Comparison of ENCODE assay signal across 15 cellular contexts in genomic region chr7:117505238-117505637, GRCh38. TPM values are rescaled to one million over a fixed set of nuclear protein-coding genes. Genes with fewer than 3 reads are reported as not detected.
"Had no signal": no experiment of that assay in that cellular context is flagged by ENCODE, and none has a peak within 500 bp of the region (broad histone marks: within the 10 kb centered on the region; RNA-seq: fewer than 3 reads in every experiment).

No MANE protein-coding gene starts in this region.

- DNase-seq: activated CD4-positive, alpha-beta T cell treated with anti-CD3 and anti-CD28 coated beads for 4 hours; activated CD8-positive, alpha-beta memory T cell treated with anti-CD3 and anti-CD28 coated beads, Interleukin-2, amount 50 U/mL, for 4 hours; activated CD8-positive, alpha-beta T cell treated with anti-CD3 and anti-CD28 coated beads for 36 hours; activated naive CD4-positive, alpha-beta T cell treated with Interleukin-2 at 50 U/mL for 16 hours; effector memory CD4-positive, alpha-beta T cell; erythroblast; kidney glomerular epithelial cell; lower lobe of right lung; naive thymus-derived CD8-positive, alpha-beta T cell; posterior cingulate gyrus; thyroid gland; uterus; WERI-Rb-1 had no signal

- H3K27me3 Mint-ChIP-seq: activated CD8-positive, alpha-beta T cell treated with anti-CD3 and anti-CD28 coated beads for 36 hours; central memory CD8-positive, alpha-beta T cell; naive thymus-derived CD8-positive, alpha-beta T cell had no signal

- H3K9me3 Mint-ChIP-seq: activated CD8-positive, alpha-beta T cell treated with anti-CD3 and anti-CD28 coated beads for 36 hours had no signal

- H3K27ac Mint-ChIP-seq: activated CD8-positive, alpha-beta T cell treated with anti-CD3 and anti-CD28 coated beads for 36 hours; naive thymus-derived CD8-positive, alpha-beta T cell had no signal

- H3K4me1 Mint-ChIP-seq: central memory CD8-positive, alpha-beta T cell; naive thymus-derived CD8-positive, alpha-beta T cell had no signal

- ATAC-seq: activated CD8-positive, alpha-beta T cell treated with anti-CD3 and anti-CD28 coated beads for 36 hours; lower lobe of right lung; naive thymus-derived CD8-positive, alpha-beta T cell had no signal

- H3K4me3 Mint-ChIP-seq: activated CD8-positive, alpha-beta T cell treated with anti-CD3 and anti-CD28 coated beads for 36 hours; central memory CD8-positive, alpha-beta T cell; naive thymus-derived CD8-positive, alpha-beta T cell had no signal

- H3K36me3 Mint-ChIP-seq: naive thymus-derived CD8-positive, alpha-beta T cell had no signal

RNA-seq across cellular contexts. Expression of gene CFTR, which starts 25.4 kb away (rescaled TPM):
- total RNA-seq: activated CD8-positive, alpha-beta T cell treated with anti-CD3 and anti-CD28 coated beads for 36 hours; mononuclear cell; naive thymus-derived CD8-positive, alpha-beta T cell; thyroid gland had no signal
